In the genomic region with DNA sequence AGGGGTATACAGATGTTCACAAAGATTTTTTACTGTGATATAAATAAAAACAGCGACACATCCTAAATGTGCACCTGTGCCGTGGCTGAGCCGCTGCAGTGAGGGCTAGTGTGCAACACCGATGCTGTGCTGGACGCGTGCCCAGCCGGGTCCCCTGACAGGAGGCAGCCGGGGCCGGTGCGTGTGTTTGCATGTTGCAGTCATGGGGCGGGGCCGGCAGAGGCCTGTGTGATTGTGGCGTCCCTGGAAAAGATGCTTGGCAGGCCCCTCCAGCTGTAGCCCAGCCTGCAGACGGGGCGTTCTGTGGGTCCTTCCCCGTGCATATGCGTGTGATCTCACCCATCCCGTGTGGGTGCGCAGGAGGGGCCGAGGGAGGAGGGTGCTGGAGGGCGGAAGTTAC, we compare ENCODE assay signal across 13 cellular contexts. TPM values are rescaled to one million over a fixed set of nuclear protein-coding genes. Genes with fewer than 3 reads are reported as not detected.
A peak's percentile ranks its signal among the peaks of the same experiment; 100 is the strongest.
DNase-seq lines count a peak whose midpoint lies in the region; ATAC-seq and TF ChIP-seq lines count a peak whose summit lies in the region.
"Had no signal": no experiment of that assay in that cellular context is flagged by ENCODE, and none has a peak within 500 bp of the region (broad histone marks: within the 10 kb centered on the region; RNA-seq: fewer than 3 reads in every experiment).

No MANE protein-coding gene starts in this region.

- no peak for ATAC-seq in HG03280 (IDR thresholded peaks at IDR 0.05; ENCODE audit: unreplicated experiment)
- no peak for ATAC-seq in left lobe of liver
- ATAC-seq: activated naive CD8-positive, alpha-beta T cell treated with anti-CD3 and anti-CD28 coated beads, Interleukin-2, amount 50 U/mL, for 24 hours had no signal

- H3K4me1 Mint-ChIP-seq in nephron progenitor cell (peaks cover 48% of the 10 kb centered on the region), immature natural killer cell (peaks cover 2 to 18% of the 10 kb centered on the region in 2 donors)
- H3K4me1 Mint-ChIP-seq: activated naive CD8-positive, alpha-beta T cell treated with anti-CD3 and anti-CD28 coated beads, Interleukin-2, amount 50 U/mL, for 24 hours had no signal

- peaks cover 34% of the 10 kb centered on the region for H3K36me3 Mint-ChIP-seq in nephron progenitor cell (ENCODE audit: low read depth)
- peaks cover 18 to 51% (median 23%) of the 10 kb centered on the region in 3 donors for H3K36me3 Mint-ChIP-seq in immature natural killer cell

- peaks cover 32% of the 10 kb centered on the region for H3K4me1 ChIP-seq in SJCRH30
- H3K4me1 ChIP-seq: colonic mucosa had no signal

- TF ChIP-seq CTCF in nephron progenitor cell (IDR thresholded peaks at IDR 0.05) = no peak

- H3K27me3 ChIP-seq in SJCRH30 = no peaks in the 10 kb centered on the region
- H3K27me3 ChIP-seq: colonic mucosa had no signal

- DNase-seq in COR-L47 (lab: John Stamatoyannopoulos, UW) (peak; percentile 95), NCI-H1092 treated with DMSO at 0.1 percent for 48 hours (lab: John Stamatoyannopoulos, UW) (peak; percentile 45), SJCRH30 (peak in 1 of 2 experiments; percentile 29), nephron progenitor cell (no peak), SKM-1 (lab: John Stamatoyannopoulos, UW; ENCODE audit: unreplicated experiment) (no peak), left lobe of liver (ENCODE audit: low spot score) (no peak), immature natural killer cell (no peak)
- DNase-seq: activated naive CD8-positive, alpha-beta T cell treated with anti-CD3 and anti-CD28 coated beads, Interleukin-2, amount 50 U/mL, for 24 hours; colonic mucosa; stimulated activated naive CD4-positive, alpha-beta T cell treated with Interleukin-2 at 50 U/mL for 16 hours had no signal

- H3K9me3 Mint-ChIP-seq in nephron progenitor cell = no peaks in the 10 kb centered on the region
- H3K9me3 Mint-ChIP-seq in immature natural killer cell = no peaks in the 10 kb centered on the region
- H3K9me3 Mint-ChIP-seq: activated naive CD8-positive, alpha-beta T cell treated with anti-CD3 and anti-CD28 coated beads, Interleukin-2, amount 50 U/mL, for 24 hours had no signal

- H3K9me3 ChIP-seq in SJCRH30 (replicated peaks) = no peaks in the 10 kb centered on the region
- H3K9me3 ChIP-seq: colonic mucosa had no signal

- H3K27me3 Mint-ChIP-seq in nephron progenitor cell (ENCODE audit: low read depth, poor library complexity) = no peaks in the 10 kb centered on the region
- peaks cover 0 to 4% (median 3%) of the 10 kb centered on the region in 3 donors for H3K27me3 Mint-ChIP-seq in immature natural killer cell (ENCODE audit: low read depth in 3 of 3)
- H3K27me3 Mint-ChIP-seq: activated naive CD8-positive, alpha-beta T cell treated with anti-CD3 and anti-CD28 coated beads, Interleukin-2, amount 50 U/mL, for 24 hours had no signal

- H3K4me3 Mint-ChIP-seq in nephron progenitor cell (no peak overlapping the region), immature natural killer cell (no peak overlapping the region)
- H3K4me3 Mint-ChIP-seq: activated naive CD8-positive, alpha-beta T cell treated with anti-CD3 and anti-CD28 coated beads, Interleukin-2, amount 50 U/mL, for 24 hours had no signal

- no peak overlapping the region for H3K4me3 ChIP-seq in SJCRH30
- H3K4me3 ChIP-seq: colonic mucosa had no signal

- H3K27ac ChIP-seq in SJCRH30 = peak overlapping the region; percentile 3; the same call in 1 of the 2 replicates
- H3K27ac ChIP-seq: colonic mucosa had no signal

- H3K36me3 ChIP-seq in SJCRH30 = peaks cover 20% of the 10 kb centered on the region; the same call in 1 of the 2 replicates

- H3K27ac Mint-ChIP-seq in nephron progenitor cell (peak overlapping the region; percentile 51), immature natural killer cell (no peak overlapping the region)
- H3K27ac Mint-ChIP-seq: activated naive CD8-positive, alpha-beta T cell treated with anti-CD3 and anti-CD28 coated beads, Interleukin-2, amount 50 U/mL, for 24 hours had no signal

RNA-seq across cellular contexts. Expression of a gene that starts 30.6 kb away (rescaled TPM):
- total RNA-seq in SJCRH30 (2014; rRNA removed; shearing (Covaris generic)) = not detected in 2 replicates
- total RNA-seq in left lobe of liver = 1.0 TPM
- not detected for polyA plus RNA-seq in immature natural killer cell
- total RNA-seq: G401, SK-MEL-5 had no signal

Comparison
In these comparisons a context has a peak if more than half of its experiments do, and no peak if none do; other contexts are left out.
1. DNase-seq: peak in COR-L47 (single experiment) and NCI-H1092 treated with DMSO at 0.1 percent for 48 hours (single experiment); none in nephron progenitor cell (single experiment), SKM-1 (single experiment), left lobe of liver (single experiment) and immature natural killer cell (0 of 3).